1 cellular context compared by ENCODE assay signal in genomic region chr4:119728185-119728584, GRCh38.
A peak's percentile ranks its signal among the peaks of the same experiment; 100 is the strongest.
TF ChIP-seq lines count a peak whose summit lies in the region.

No MANE protein-coding gene starts in this region.

TF ChIP-seq in IMR-90, 13 proteins besides CTCF, POLR2A, EP300 and RAD21 (continued from another document):
- TF ChIP-seq USF2 (IDR thresholded peaks at IDR 0.05; ENCODE audit: low read depth, low read length) (no peak), BHLHE40 (IDR thresholded peaks at IDR 0.05; ENCODE audit: low read depth, low read length) (no peak), CEBPB (IDR thresholded peaks at IDR 0.05; ENCODE audit: low read depth, low read length) (peak; percentile 80)
